ENCODE assay signal across 8 cellular contexts in the genomic region with DNA sequence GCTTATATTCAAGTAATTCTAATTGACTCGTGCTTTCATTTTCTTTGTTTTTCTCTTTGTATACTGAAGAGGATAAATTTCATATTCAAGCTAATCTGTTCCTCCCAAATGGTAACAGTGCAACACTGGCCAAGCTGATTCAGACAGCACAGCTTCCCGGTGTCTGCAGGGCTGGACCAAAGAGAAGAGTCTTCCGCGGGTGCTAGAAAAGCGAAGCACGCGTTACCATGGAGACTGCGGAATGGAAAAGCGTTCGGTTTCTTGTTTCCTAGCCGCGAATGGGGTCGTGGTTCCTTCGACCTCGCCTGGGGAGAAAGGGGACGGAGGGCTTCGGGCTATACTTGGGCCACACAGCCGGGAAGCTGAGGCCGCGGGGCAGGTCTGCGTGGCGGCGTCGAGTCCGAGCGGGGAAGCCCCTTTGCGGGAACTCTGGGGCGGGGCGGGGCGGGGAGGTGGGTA. TPM values are rescaled to one million over a fixed set of nuclear protein-coding genes. Genes with fewer than 3 reads are reported as not detected.
DNase-seq lines count a peak whose midpoint lies in the region; ATAC-seq and TF ChIP-seq lines count a peak whose summit lies in the region.

No MANE protein-coding gene starts in this region.

- no peak overlapping the region for H3K27ac ChIP-seq in CD4-positive, alpha-beta T cell (ENCODE audit: low read depth, low read length)
- H3K27ac ChIP-seq in HUES64 (ENCODE audit: low read depth, low read length) = no peak overlapping the region
- H3K27ac ChIP-seq in breast epithelium = peak overlapping the region in 1 of 2 donors; percentile 26
- no peak overlapping the region for H3K27ac ChIP-seq in smooth muscle cell (ENCODE audit: low read depth)

- CTCF ChIA-PET in CD4-positive, alpha-beta T cell (lab: Charles Lee) = interaction anchor here (1.2 to 1.9 kb wide), 2 partner anchors 10 to 174 kb away, joined by 3 to 6 read pairs; no protein-coding TSS in a partner anchor

- peaks cover 24% of the 10 kb centered on the region for H3K27me3 Mint-ChIP-seq in CD4-positive, alpha-beta T cell
- peaks cover 32% of the 10 kb centered on the region for H3K27me3 Mint-ChIP-seq in T-helper 1 cell treated with Interleukin-12 subunit alpha and Interleukin-12 subunit beta and Interleukin-4 antibody, amounts not matched to agents 30 μg/mL and 1 μg/mL, for 36 hours (ENCODE audit: low read depth)
- peaks cover 16 to 21% (median 16%) of the 10 kb centered on the region in 3 donors for H3K27me3 Mint-ChIP-seq in immature natural killer cell (ENCODE audit: low read depth in 3 of 3)

- H3K27ac Mint-ChIP-seq in CD4-positive, alpha-beta T cell = peak overlapping the region; percentile 18
- peak overlapping the region; percentile 78 for H3K27ac Mint-ChIP-seq in T-helper 1 cell treated with Interleukin-12 subunit alpha and Interleukin-12 subunit beta and Interleukin-4 antibody, amounts not matched to agents 30 μg/mL and 1 μg/mL, for 36 hours
- H3K27ac Mint-ChIP-seq in immature natural killer cell = peak overlapping the region in 1 of 6 donors; percentile 26

- H4K20me1 ChIP-seq in smooth muscle cell (ENCODE audit: low read depth) = no peaks in the 10 kb centered on the region

- H3K4me1 ChIP-seq in HUES64 (ENCODE audit: insufficient read depth, low read length) = no peaks in the 10 kb centered on the region
- H3K4me1 ChIP-seq in breast epithelium = no peaks in the 10 kb centered on the region
- H3K4me1 ChIP-seq in smooth muscle cell (ENCODE audit: low read depth) = peaks cover 5% of the 10 kb centered on the region

- no peaks in the 10 kb centered on the region for H3K9me3 Mint-ChIP-seq in CD4-positive, alpha-beta T cell
- H3K9me3 Mint-ChIP-seq in T-helper 1 cell treated with Interleukin-12 subunit alpha and Interleukin-12 subunit beta and Interleukin-4 antibody, amounts not matched to agents 30 μg/mL and 1 μg/mL, for 36 hours = peaks cover 5% of the 10 kb centered on the region
- H3K9me3 Mint-ChIP-seq in immature natural killer cell = no peaks in the 10 kb centered on the region

- peak overlapping the region; percentile 70 for H3K4me3 ChIP-seq in HUES64 (ENCODE audit: low read length)
- H3K4me3 ChIP-seq in breast epithelium = peak overlapping the region; percentile 38 to 71 (median 52)
- H3K4me3 ChIP-seq in smooth muscle cell = peak overlapping the region; percentile 65

- peaks cover 20% of the 10 kb centered on the region for H3K27me3 ChIP-seq in CD4-positive, alpha-beta T cell (ENCODE audit: control insufficient read depth, insufficient read depth, low read length)
- H3K27me3 ChIP-seq in HUES64 (ENCODE audit: insufficient read depth, low read length) = peaks cover 64% of the 10 kb centered on the region
- peaks cover 0 to 14% of the 10 kb centered on the region in 2 donors for H3K27me3 ChIP-seq in breast epithelium
- peaks cover 47% of the 10 kb centered on the region for H3K27me3 ChIP-seq in smooth muscle cell (ENCODE audit: low read depth)

- TF ChIP-seq CTCF in CD4-positive, alpha-beta T cell (IDR thresholded peaks at IDR 0.05) = no peak
- no peak for TF ChIP-seq CTCF in breast epithelium (IDR thresholded peaks at IDR 0.05)
- TF ChIP-seq CTCF in smooth muscle cell (IDR thresholded peaks at IDR 0.05; ENCODE audit: borderline replicate concordance, insufficient read depth, poor library complexity, severe bottlenecking) = no peak

- H3K4me1 Mint-ChIP-seq in CD4-positive, alpha-beta T cell (ENCODE audit: low read depth) = peaks cover 16% of the 10 kb centered on the region
- peaks cover 13% of the 10 kb centered on the region for H3K4me1 Mint-ChIP-seq in T-helper 1 cell treated with Interleukin-12 subunit alpha and Interleukin-12 subunit beta and Interleukin-4 antibody, amounts not matched to agents 30 μg/mL and 1 μg/mL, for 36 hours (ENCODE audit: low read depth)
- peaks cover 11 to 20% of the 10 kb centered on the region in 2 donors for H3K4me1 Mint-ChIP-seq in immature natural killer cell

- no peaks in the 10 kb centered on the region for H3K36me3 Mint-ChIP-seq in CD4-positive, alpha-beta T cell (ENCODE audit: low read depth)
- peaks cover 3% of the 10 kb centered on the region for H3K36me3 Mint-ChIP-seq in T-helper 1 cell treated with Interleukin-12 subunit alpha and Interleukin-12 subunit beta and Interleukin-4 antibody, amounts not matched to agents 30 μg/mL and 1 μg/mL, for 36 hours (ENCODE audit: low read depth)
- no peaks in the 10 kb centered on the region for H3K36me3 Mint-ChIP-seq in immature natural killer cell

- POLR2A ChIA-PET in CD4-positive, alpha-beta T cell (lab: Charles Lee) = interaction anchor here (1.0 to 1.1 kb wide), 4 partner anchors 70 to 1858 kb away, joined by 3 to 6 read pairs (median 4); partner anchors contain the start of gene TRIM27

- H3K4me3 Mint-ChIP-seq in CD4-positive, alpha-beta T cell = peak overlapping the region; percentile 85
- H3K4me3 Mint-ChIP-seq in T-helper 1 cell treated with Interleukin-12 subunit alpha and Interleukin-12 subunit beta and Interleukin-4 antibody, amounts not matched to agents 30 μg/mL and 1 μg/mL, for 36 hours = peak overlapping the region; percentile 90
- peak overlapping the region; percentile 72 to 89 (median 81) for H3K4me3 Mint-ChIP-seq in immature natural killer cell

- no peaks in the 10 kb centered on the region for H3F3A ChIP-seq in smooth muscle cell (ENCODE audit: low read depth)

- peak overlapping the region; percentile 84 for H3K4me2 ChIP-seq in smooth muscle cell

- peak overlapping the region; percentile 95 for H2AFZ ChIP-seq in smooth muscle cell (ENCODE audit: low read depth)

- DNase-seq in CD4-positive, alpha-beta T cell = peak in 9 of 10 experiments; percentile 8 to 43 (median 29)
- DNase-seq in breast epithelium (ENCODE audit: low spot score in 2 of 2) (no peak), immature natural killer cell (peak; percentile 31 to 40 (median 36)), smooth muscle cell (lab: John Stamatoyannopoulos, UW; ENCODE audit: unreplicated experiment) (no peak)
- no peak for DNase-seq in NK-92 treated with Interleukin-12 subunit alpha and Interleukin-12 subunit beta, amount 100 ng/mL, for 24 hours (lab: John Stamatoyannopoulos, UW)

- TF ChIP-seq POLR2A in breast epithelium (IDR thresholded peaks at IDR 0.05) = no peak

- H3K9ac ChIP-seq in HUES64 (ENCODE audit: low read depth, low read length) (no peak overlapping the region), smooth muscle cell (ENCODE audit: low read depth) (peak overlapping the region; percentile 47)

- no peaks in the 10 kb centered on the region for H3K36me3 ChIP-seq in HUES64 (ENCODE audit: insufficient read depth, low read length)
- H3K36me3 ChIP-seq in breast epithelium = no peaks in the 10 kb centered on the region
- H3K36me3 ChIP-seq in smooth muscle cell (ENCODE audit: low read depth) = no peaks in the 10 kb centered on the region

- no peaks in the 10 kb centered on the region for H3K79me2 ChIP-seq in smooth muscle cell (ENCODE audit: low read depth)

- intact Hi-C loops in CD4-positive, alpha-beta T cell (cut with DNase I, micrococcal nuclease) = no loop called here
- intact Hi-C loops in breast epithelium (cut with DNase I; ENCODE audit: low total_unique reads) = loop anchor here (10.0 kb wide), 1 partner anchor 167 kb away; no protein-coding TSS in a partner anchor

- under 1% methylated on average over 30 of the region's 30 CpGs for WGBS in HUES64
- WGBS in smooth muscle cell (ENCODE audit: low lambda C conversion rate) = 2% methylated on average over 29 of the region's 30 CpGs

- H3K9me3 ChIP-seq in CD4-positive, alpha-beta T cell (ENCODE audit: control insufficient read depth, low read length) = no peaks in the 10 kb centered on the region
- H3K9me3 ChIP-seq in HUES64 (ENCODE audit: insufficient read depth, low read depth, low read length) = no peaks in the 10 kb centered on the region
- no peaks in the 10 kb centered on the region for H3K9me3 ChIP-seq in breast epithelium
- no peaks in the 10 kb centered on the region for H3K9me3 ChIP-seq in smooth muscle cell (replicated peaks; ENCODE audit: low read depth)

- peak; percentile 44 for ATAC-seq in CD4-positive, alpha-beta T cell (ENCODE audit: poor library complexity)
- ATAC-seq in GM18520 (IDR thresholded peaks at IDR 0.05; ENCODE audit: unreplicated experiment) = no peak

RNA-seq across cellular contexts. Expression of gene ZNF311, which starts 6.2 kb away (rescaled TPM):
- under 1 TPM; 0.25 to 0.31 TPM for total RNA-seq in CD4-positive, alpha-beta T cell
- polyA plus RNA-seq in HUES64 (2013, experiment 1 of 2) = 0.30 TPM
- polyA plus RNA-seq in HUES64 (2013, experiment 2 of 2) = 0.44 TPM
- total RNA-seq in breast epithelium (1 to 10 TPM in 2 of 3 donors, under 1 TPM in 1; 0.96 to 3.7 (median 2.0) TPM), smooth muscle cell (0.58 and 2.6 TPM in 2 replicates)
- polyA plus RNA-seq in immature natural killer cell (not detected), smooth muscle cell (0.17 and 1.0 TPM in 2 replicates)

RNA-seq across cellular contexts. Expression of gene OR2W1, which starts 33.7 kb away (rescaled TPM):
- total RNA-seq in CD4-positive, alpha-beta T cell = not detected
- polyA plus RNA-seq in HUES64 (2013, experiment 1 of 2) = not detected
- polyA plus RNA-seq in HUES64 (2013, experiment 2 of 2) = not detected
- total RNA-seq in breast epithelium = not detected
- not detected for polyA plus RNA-seq in immature natural killer cell
- total RNA-seq in smooth muscle cell = not detected in 2 replicates
- polyA plus RNA-seq in smooth muscle cell = not detected in 2 replicates

Comparison
In these comparisons a context has a peak if more than half of its experiments do, and no peak if none do; other contexts are left out.
1. DNase-seq: peak in CD4-positive, alpha-beta T cell (9 of 10) and immature natural killer cell (3 of 3); none in breast epithelium (0 of 2), smooth muscle cell (single experiment) and NK-92 treated with Interleukin-12 subunit alpha and Interleukin-12 subunit beta, amount 100 ng/mL, for 24 hours (single experiment).
2. Peak in every context shown above with its lines, with median percentiles within 50 percentile points of each other: H3K4me3 Mint-ChIP-seq and H3K4me3 ChIP-seq.